2 cellular contexts compared by ENCODE assay signal in genomic region chr15:60395276-60396011, GRCh38.
TF ChIP-seq lines count a peak whose summit lies in the region.

No MANE protein-coding gene starts in this region.

TF ChIP-seq in A549, 52 proteins besides CTCF, POLR2A, EP300 and RAD21 (continues in another document):
- no peak for TF ChIP-seq BHLHE40 (IDR thresholded peaks at IDR 0.05; ENCODE audit: low read depth, low read length)
- TF ChIP-seq E2F6 (IDR thresholded peaks at IDR 0.05; ENCODE audit: borderline replicate concordance, low read depth) = no peak
- no peak for TF ChIP-seq CHD2 (IDR thresholded peaks at IDR 0.05; ENCODE audit: low read length, partially characterized antibody)
- 0 out of 2 replicates have a peak, but pooled peaks have one; percentile 20 for TF ChIP-seq PBX3 (IDR thresholded peaks at IDR 0.05)
- no peak for TF ChIP-seq NPAS2 (CRISPR knock-in tag; IDR thresholded peaks at IDR 0.05; ENCODE audit: borderline replicate concordance)
- peak; percentile 74 for TF ChIP-seq NFE2L2 (conservative IDR thresholded peaks at IDR 0.05; ENCODE audit: low read length)
- TF ChIP-seq HDAC2 (IDR thresholded peaks at IDR 0.05) = no peak
- TF ChIP-seq ZSCAN20 (CRISPR knock-in tag; IDR thresholded peaks at IDR 0.05) = 0 out of 2 replicates have a peak, but pooled peaks have one; percentile 22
- peak; percentile 94 for TF ChIP-seq TFCP2L1 (CRISPR knock-in tag; IDR thresholded peaks at IDR 0.05)
- peak; percentile 89 for TF ChIP-seq FOSB (CRISPR knock-in tag; IDR thresholded peaks at IDR 0.05)
- TF ChIP-seq TP53 (CRISPR knock-in tag; IDR thresholded peaks at IDR 0.05) = 0 out of 2 replicates have a peak, but pooled peaks have one; percentile 6
- peak; percentile 62; the same call in 1 of the 2 replicates for TF ChIP-seq RARB (CRISPR knock-in tag; IDR thresholded peaks at IDR 0.05)
- 0 out of 2 replicates have a peak, but pooled peaks have one; percentile 39 for TF ChIP-seq FOXS1 (CRISPR knock-in tag; IDR thresholded peaks at IDR 0.05)
- no peak for TF ChIP-seq NR3C1 (IDR thresholded peaks at IDR 0.05)
- TF ChIP-seq EHF (CRISPR knock-in tag; IDR thresholded peaks at IDR 0.05) = 0 out of 2 replicates have a peak, but pooled peaks have one; percentile 14
- TF ChIP-seq HMGXB4 (CRISPR knock-in tag; IDR thresholded peaks at IDR 0.05; ENCODE audit: borderline replicate concordance) = peak; percentile 70; the same call in 1 of the 2 replicates
- TF ChIP-seq HEYL (CRISPR knock-in tag; IDR thresholded peaks at IDR 0.05) = 0 out of 2 replicates have a peak, but pooled peaks have one; percentile 9
- no peak for TF ChIP-seq FOSL2 (IDR thresholded peaks at IDR 0.05)
- peak; percentile 48 for TF ChIP-seq FOSL2 (CRISPR knock-in tag; IDR thresholded peaks at IDR 0.05)
- peak; percentile 99 for TF ChIP-seq MAFK (IDR thresholded peaks at IDR 0.05; ENCODE audit: partially characterized antibody)
- 0 out of 3 replicates have a peak, but pooled peaks have one; percentile 7 for TF ChIP-seq BCL3 (IDR thresholded peaks at IDR 0.05)
- peak; percentile 94; the same call in 1 of the 2 replicates for TF ChIP-seq POLR2AphosphoS2 (conservative IDR thresholded peaks at IDR 0.05; ENCODE audit: low read length)
- 0 out of 2 replicates have a peak, but pooled peaks have one; percentile 39 for TF ChIP-seq HOXB13 (CRISPR knock-in tag; IDR thresholded peaks at IDR 0.05; ENCODE audit: low read depth)
- no peak for TF ChIP-seq ZNF302 (CRISPR knock-in tag; IDR thresholded peaks at IDR 0.05)
- peak; percentile 27; the same call in 1 of the 2 replicates for TF ChIP-seq REST (IDR thresholded peaks at IDR 0.05)
- peak; percentile 89 for TF ChIP-seq HOXA7 (CRISPR knock-in tag; IDR thresholded peaks at IDR 0.05)

TF ChIP-seq in GM12878, 131 proteins besides CTCF, POLR2A, EP300 and RAD21:
- TF ChIP-seq KAT2A (conservative IDR thresholded peaks at IDR 0.05; ENCODE audit: control insufficient read depth, low read depth, low read length) (no peak), NRF1 (conservative IDR thresholded peaks at IDR 0.05; ENCODE audit: low read depth, low read length) (no peak), NKRF (conservative IDR thresholded peaks at IDR 0.05) (no peak), MLLT1 (IDR thresholded peaks at IDR 0.05) (no peak), TAF1 (IDR thresholded peaks at IDR 0.05; ENCODE audit: borderline replicate concordance, low read depth, low read length) (no peak), USF1 (IDR thresholded peaks at IDR 0.05; ENCODE audit: borderline replicate concordance, extremely low read length, insufficient read depth, low read depth, low read length) (no peak), RUNX3 (IDR thresholded peaks at IDR 0.05; ENCODE audit: low read length) (no peak), CREM (IDR thresholded peaks at IDR 0.05; ENCODE audit: low read depth) (no peak), RAD51 (IDR thresholded peaks at IDR 0.05) (no peak), SIX5 (IDR thresholded peaks at IDR 0.05; ENCODE audit: low read depth, low read length, severe bottlenecking) (no peak)
